ENCODE assay signal across 8 cellular contexts in the genomic region with DNA sequence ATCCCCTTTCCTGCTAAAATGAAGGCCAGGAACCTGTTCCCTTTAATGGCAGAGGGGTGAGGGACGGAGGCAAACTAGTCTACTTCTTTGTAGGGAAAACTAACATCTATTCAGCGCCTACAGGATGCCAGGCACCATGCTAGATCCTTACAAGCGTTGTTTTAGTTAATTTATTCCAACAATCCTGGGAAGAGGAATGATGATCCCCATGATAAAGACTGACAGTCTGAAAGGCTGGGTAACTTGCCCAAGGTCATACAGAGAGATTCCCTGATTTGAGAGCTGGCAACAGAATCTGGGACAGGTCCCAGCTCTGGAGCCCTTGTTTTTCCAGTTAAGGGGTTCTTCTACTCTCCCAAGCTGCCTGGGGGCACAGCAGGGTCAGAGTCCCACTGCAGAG. TPM values are rescaled to one million over a fixed set of nuclear protein-coding genes. Genes with fewer than 3 reads are reported as not detected.
A peak's percentile ranks its signal among the peaks of the same experiment; 100 is the strongest.
DNase-seq lines count a peak whose midpoint lies in the region; TF ChIP-seq lines count a peak whose summit lies in the region.

No MANE protein-coding gene starts in this region.

- H3K56ac ChIP-seq in H9 (ENCODE audit: insufficient read length, low read depth, low read length), result no peak overlapping the region

- WGBS in H9 (ENCODE audit: extremely low coverage, insufficient read length, low lambda C conversion rate), result no CpG with 5 or more reads among the region's 3 CpGs

- peaks cover 3% of the 10 kb centered on the region for H3K23me2 ChIP-seq in H9 (ENCODE audit: insufficient read length, low read depth, low read length, poor library complexity, severe bottlenecking)

- H3K36me3 ChIP-seq in adipocyte (ENCODE audit: control insufficient read depth, insufficient read depth, low read length, severe bottlenecking), result no peaks in the 10 kb centered on the region

- no peak overlapping the region for H3T11ph ChIP-seq in H9 (ENCODE audit: low read length)

- H2AK5ac ChIP-seq in H9 (ENCODE audit: insufficient read length, low read length), result no peak overlapping the region

- no peaks in the 10 kb centered on the region for H3K79me1 ChIP-seq in H9 (ENCODE audit: insufficient read depth, low read depth, low read length, poor library complexity, severe bottlenecking)

- peak overlapping the region; percentile 42; the same call in 1 of the 2 replicates for H3K14ac ChIP-seq in H9 (ENCODE audit: insufficient read depth, low read length)

- no peak overlapping the region for H2BK12ac ChIP-seq in H9 (ENCODE audit: insufficient read length, low read depth, low read length)

- H3K9me3 ChIP-seq in H9 (ENCODE audit: control insufficient read depth, low read depth, low read length) (no peaks in the 10 kb centered on the region), adipocyte (ENCODE audit: control insufficient read depth, low read length) (no peaks in the 10 kb centered on the region)

- H2BK5ac ChIP-seq in H9 (ENCODE audit: insufficient read length, low read length), result no peak overlapping the region

- H2BK15ac ChIP-seq in H9 (ENCODE audit: low read depth, low read length), result no peak overlapping the region

- H3K4me3 ChIP-seq in adipocyte (ENCODE audit: low read length), result peak overlapping the region; percentile 70

- no peak; the same call in 1 of the 2 replicates for TF ChIP-seq CTCF in 22Rv1 (IDR thresholded peaks at IDR 0.05)
- no peak for TF ChIP-seq CTCF in H9 (conservative IDR thresholded peaks at IDR 0.05)
- no peak for TF ChIP-seq CTCF in mesothelial cell of epicardium (IDR thresholded peaks at IDR 0.05; ENCODE audit: unreplicated experiment)

- peaks cover 4% of the 10 kb centered on the region; the same call in 1 of the 2 replicates for H3K27me3 ChIP-seq in H9 (ENCODE audit: insufficient read depth, low read length)
- peaks cover 11% of the 10 kb centered on the region for H3K27me3 ChIP-seq in adipocyte (replicated peaks; ENCODE audit: control insufficient read depth, insufficient read depth, low read length)

- H3K9me3 Mint-ChIP-seq in H9, result no peaks in the 10 kb centered on the region
- H3K9me3 Mint-ChIP-seq in mesothelial cell of epicardium, result no peaks in the 10 kb centered on the region

- no peak overlapping the region for H2BK20ac ChIP-seq in H9 (ENCODE audit: low read depth, low read length, poor library complexity, severe bottlenecking)

- no peak overlapping the region for H4K5ac ChIP-seq in H9 (ENCODE audit: insufficient read length, low read depth, low read length)

- DNase-seq in H9 (no peak), adipocyte (ENCODE audit: low read depth) (no peak), mesothelial cell of epicardium (ENCODE audit: low spot score in 2 of 2, unreplicated experiment in 2 of 2) (no peak), NCI-H2029 (lab: John Stamatoyannopoulos, UW) (no peak), germinal center (ENCODE audit: low spot score) (no peak), mesenteric fat pad (ENCODE audit: low spot score) (no peak)
- DNase-seq in stimulated activated CD4-positive, alpha-beta T cell treated with anti-CD3 and anti-CD28 coated beads, Interleukin-4, amount 100 ng/mL, for 4 hours, result no peak

- H3K36me3 Mint-ChIP-seq in H9 (ENCODE audit: insufficient read depth in 1 of 3, low read depth in 3 of 3), result no peaks in the 10 kb centered on the region; a peak in 1 of 7 replicates
- H3K36me3 Mint-ChIP-seq in mesothelial cell of epicardium, result no peaks in the 10 kb centered on the region

- no peak overlapping the region for H3K9ac ChIP-seq in H9 (ENCODE audit: extremely low read depth, insufficient read length, low read length)
- H3K9ac ChIP-seq in adipocyte (ENCODE audit: low read length), result peak overlapping the region; percentile 69

- H3K27me3 Mint-ChIP-seq in H9 (ENCODE audit: low read depth), result peaks cover 54% of the 10 kb centered on the region
- no peaks in the 10 kb centered on the region for H3K27me3 Mint-ChIP-seq in mesothelial cell of epicardium (ENCODE audit: low read depth)

- no peak overlapping the region for H2BK120ac ChIP-seq in H9 (ENCODE audit: low read depth, low read length, poor library complexity, severe bottlenecking)

- no peak overlapping the region for H3K4ac ChIP-seq in H9 (ENCODE audit: low read depth, low read length)

- peak overlapping the region; percentile 65 for H2AFZ ChIP-seq in H9 (ENCODE audit: low read length)

- no peak overlapping the region for H4K91ac ChIP-seq in H9 (ENCODE audit: insufficient read length, low read depth, low read length)

- H3K27ac ChIP-seq in 22Rv1, result peak overlapping the region; percentile 98
- H3K27ac ChIP-seq in H9 (ENCODE audit: insufficient read length, low read depth, low read length), result no peak overlapping the region

- H3K4me3 Mint-ChIP-seq in H9, result peak overlapping the region; percentile 79 to 84
- peak overlapping the region; percentile 85 for H3K4me3 Mint-ChIP-seq in mesothelial cell of epicardium

- no peak overlapping the region for H4K8ac ChIP-seq in H9 (replicated peaks; ENCODE audit: insufficient read length, low read depth, low read length)

- H3K27ac Mint-ChIP-seq in H9 (0 out of 7 replicates have a peak overlapping the region, but pooled peaks of 1 of the 3 experiments have one; percentile 18), mesothelial cell of epicardium (peak overlapping the region; percentile 69)

- peaks cover 3% of the 10 kb centered on the region for H4K20me1 ChIP-seq in H9 (ENCODE audit: control insufficient read depth, insufficient read depth, insufficient read length)

- peak overlapping the region; percentile 2 for H3K18ac ChIP-seq in H9 (ENCODE audit: insufficient read length, low read depth, low read length)

- no peaks in the 10 kb centered on the region for H3K79me2 ChIP-seq in H9 (ENCODE audit: insufficient read depth, low read length)

- peak overlapping the region; percentile 36 for H3K4me2 ChIP-seq in H9 (ENCODE audit: insufficient read depth, insufficient read length, low read length)

- H3K23ac ChIP-seq in H9 (ENCODE audit: insufficient read length, low read depth, low read length), result no peak overlapping the region

- H3K4me1 Mint-ChIP-seq in H9 (peaks cover 12 to 23% of the 10 kb centered on the region in 2 experiments), mesothelial cell of epicardium (peaks cover 28% of the 10 kb centered on the region)

- 0 out of 2 replicates have a peak, but pooled peaks cover 2% of the 10 kb centered on the region for H3K4me1 ChIP-seq in H9 (ENCODE audit: insufficient read depth, low read length)
- H3K4me1 ChIP-seq in adipocyte (ENCODE audit: control insufficient read depth, insufficient read depth, low read length), result peaks cover 21% of the 10 kb centered on the region

RNA-seq across cellular contexts. Expression of gene E2F2, which starts 0.7 kb away (rescaled TPM):
- total RNA-seq in H9 (2021) (5.1 TPM in 2 replicates), mesothelial cell of epicardium (4.2 to 5.7 TPM (median 4.8 TPM) in 3 replicates), mesenteric fat pad (0.29 TPM)

RNA-seq across cellular contexts. Expression of gene ID3, which starts 27.6 kb away (rescaled TPM):
- 113 and 119 TPM in 2 replicates for total RNA-seq in H9 (2021)
- total RNA-seq in mesothelial cell of epicardium, result 456 to 487 TPM (median 468 TPM) in 3 replicates
- 168 TPM for total RNA-seq in mesenteric fat pad

RNA-seq across cellular contexts. Expression of gene ASAP3, which starts 47.7 kb away (rescaled TPM):
- total RNA-seq in H9 (2021) (25.9 and 26.7 TPM in 2 replicates), mesothelial cell of epicardium (87.7 to 96.6 TPM (median 95.8 TPM) in 3 replicates), mesenteric fat pad (37.6 TPM)
